Comparison of ENCODE assay signal across 1 cellular context in the genomic region with DNA sequence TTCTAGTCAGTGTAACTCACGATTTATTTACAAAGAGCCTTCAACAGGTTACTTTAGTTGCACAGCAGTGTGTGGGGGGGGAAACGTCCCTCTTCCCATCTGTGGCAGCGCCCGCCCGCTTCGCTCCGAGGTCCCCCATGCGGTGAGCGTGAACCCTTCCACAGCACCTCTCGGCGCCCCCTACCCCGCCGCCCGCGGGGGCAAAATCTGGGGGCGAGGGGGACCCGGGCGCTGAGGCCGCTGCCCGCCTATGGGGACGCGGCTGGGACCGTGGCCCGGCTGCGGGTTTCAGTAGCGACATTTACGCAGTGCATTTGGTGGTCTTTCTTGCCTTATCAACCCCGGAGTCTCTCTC.
TF ChIP-seq lines count a peak whose summit lies in the region.

No MANE protein-coding gene starts in this region.

TF ChIP-seq in H1, 55 proteins besides CTCF, POLR2A, EP300 and RAD21:
- no peak for TF ChIP-seq SRF (IDR thresholded peaks at IDR 0.05; ENCODE audit: low read depth, low read length)
- no peak for TF ChIP-seq GABPA (IDR thresholded peaks at IDR 0.05; ENCODE audit: borderline replicate concordance, insufficient read depth, low read length)
- no peak for TF ChIP-seq NANOG (IDR thresholded peaks at IDR 0.05; ENCODE audit: insufficient read depth, low read depth, low read length, poor library complexity, severe bottlenecking)
- no peak for TF ChIP-seq SP1 (IDR thresholded peaks at IDR 0.05; ENCODE audit: low read depth, low read length)
- no peak for TF ChIP-seq HDAC6 (IDR thresholded peaks at IDR 0.05; ENCODE audit: low read depth, low read length)
- TF ChIP-seq, protein P1, sequence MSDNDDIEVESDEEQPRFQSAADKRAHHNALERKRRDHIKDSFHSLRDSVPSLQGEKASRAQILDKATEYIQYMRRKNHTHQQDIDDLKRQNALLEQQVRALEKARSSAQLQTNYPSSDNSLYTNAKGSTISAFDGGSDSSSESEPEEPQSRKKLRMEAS (IDR thresholded peaks at IDR 0.05), result no peak
- TF ChIP-seq, protein P2, sequence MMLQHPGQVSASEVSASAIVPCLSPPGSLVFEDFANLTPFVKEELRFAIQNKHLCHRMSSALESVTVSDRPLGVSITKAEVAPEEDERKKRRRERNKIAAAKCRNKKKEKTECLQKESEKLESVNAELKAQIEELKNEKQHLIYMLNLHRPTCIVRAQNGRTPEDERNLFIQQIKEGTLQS (IDR thresholded peaks at IDR 0.05; ENCODE audit: insufficient read depth, low read depth, low read length), result no peak
- TF ChIP-seq RBBP5 (IDR thresholded peaks at IDR 0.05; ENCODE audit: borderline replicate concordance, low read depth, low read length), result no peak
- TF ChIP-seq FOSL1 (IDR thresholded peaks at IDR 0.05; ENCODE audit: insufficient read depth, low read depth, low read length), result no peak
